ENCODE assay signal across 8 cellular contexts in the genomic region with DNA sequence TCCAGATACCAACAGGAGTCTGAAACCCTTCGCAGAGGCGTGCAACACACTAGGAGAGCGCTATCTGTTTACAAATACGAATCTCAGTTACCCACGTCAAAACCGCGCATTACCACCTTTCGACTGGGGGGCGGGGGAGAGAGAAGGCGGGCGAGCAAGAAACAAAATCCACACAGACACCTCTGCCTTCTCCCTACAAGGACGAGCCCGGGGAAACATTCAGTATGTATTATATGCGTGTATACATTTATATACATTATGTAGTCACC.
A peak's percentile ranks its signal among the peaks of the same experiment; 100 is the strongest.
DNase-seq lines count a peak whose midpoint lies in the region; ATAC-seq and TF ChIP-seq lines count a peak whose summit lies in the region.

No MANE protein-coding gene starts in this region.

- H3K4me3 ChIP-seq in HFF-Myc (replicated peaks; ENCODE audit: low read depth, low read length) (peak overlapping the region; percentile 88), mucosa of rectum (ENCODE audit: low read length in 2 of 2) (peak overlapping the region; percentile 83 to 94)

- H3K9me3 ChIP-seq in mucosa of rectum (ENCODE audit: control insufficient read depth in 2 of 2, low read length in 2 of 2): no peaks in the 10 kb centered on the region

- no peaks in the 10 kb centered on the region for H3K36me3 Mint-ChIP-seq in effector memory CD8-positive, alpha-beta T cell (ENCODE audit: insufficient read depth)

- no peaks in the 10 kb centered on the region for H3K36me3 ChIP-seq in mucosa of rectum (ENCODE audit: control insufficient read depth in 2 of 2, insufficient read depth in 2 of 2, low read length in 2 of 2)

- H3K4me1 ChIP-seq in mucosa of rectum (ENCODE audit: control insufficient read depth in 2 of 2, insufficient read depth in 2 of 2, low read length in 2 of 2): peaks cover 8 to 11% of the 10 kb centered on the region in 2 donors

- TF ChIP-seq CTCF in HFF-Myc (IDR thresholded peaks at IDR 0.05; ENCODE audit: low read depth, low read length, missing control alignments): no peak

- H3K4me1 Mint-ChIP-seq in effector memory CD8-positive, alpha-beta T cell (ENCODE audit: low read depth in 2 of 2): peaks cover 10 to 19% of the 10 kb centered on the region in 2 donors

- no peaks in the 10 kb centered on the region for H3K9me3 Mint-ChIP-seq in effector memory CD8-positive, alpha-beta T cell

- DNase-seq in EH (ENCODE audit: low read depth): peak; percentile 55
- DNase-seq in HFF-Myc (ENCODE audit: extremely low read depth, low read depth): no peak
- DNase-seq in NCI-H345 (lab: John Stamatoyannopoulos, UW): peak; percentile 36
- DNase-seq in activated CD4-positive, alpha-beta T cell treated with anti-CD3 and anti-CD28 coated beads, Interleukin-2, amount 50 U/mL, for 4 hours: peak; percentile 60 to 62
- peak; percentile 67 to 77 (median 74) for DNase-seq in effector memory CD8-positive, alpha-beta T cell
- peak; percentile 21 to 43 for DNase-seq in stimulated activated CD8-positive, alpha-beta memory T cell treated with anti-CD3 and anti-CD28 coated beads, Interleukin-7, amount 100 ng/mL, for 1 hour (ENCODE audit: low read depth in 2 of 2)
- no peak for DNase-seq in GDM1 (lab: John Stamatoyannopoulos, UW)

- H3K27me3 Mint-ChIP-seq in effector memory CD8-positive, alpha-beta T cell: no peaks in the 10 kb centered on the region

- no peaks in the 10 kb centered on the region for H3K27me3 ChIP-seq in mucosa of rectum (ENCODE audit: control insufficient read depth in 2 of 2, insufficient read depth in 2 of 2, low read length in 2 of 2)

- H3K4me3 Mint-ChIP-seq in effector memory CD8-positive, alpha-beta T cell: no peak overlapping the region

- peak overlapping the region; percentile 89 to 90 for H3K9ac ChIP-seq in mucosa of rectum (ENCODE audit: low read depth in 1 of 2, low read length in 2 of 2)

- H3K27ac ChIP-seq in mucosa of rectum (ENCODE audit: low read depth in 2 of 2, low read length in 2 of 2): peak overlapping the region; percentile 87 to 91

- ATAC-seq in effector memory CD8-positive, alpha-beta T cell (replicated peaks): peak; percentile 54

- no peak overlapping the region for H3K27ac Mint-ChIP-seq in effector memory CD8-positive, alpha-beta T cell

Comparison
In these comparisons a context has a peak if more than half of its experiments do, and no peak if none do; other contexts are left out.
1. DNase-seq: peak in EH (single experiment), NCI-H345 (single experiment), activated CD4-positive, alpha-beta T cell treated with anti-CD3 and anti-CD28 coated beads, Interleukin-2, amount 50 U/mL, for 4 hours (2 of 2), effector memory CD8-positive, alpha-beta T cell (3 of 3) and stimulated activated CD8-positive, alpha-beta memory T cell treated with anti-CD3 and anti-CD28 coated beads, Interleukin-7, amount 100 ng/mL, for 1 hour (2 of 2); none in HFF-Myc (single experiment) and GDM1 (single experiment).